ENCODE assay signal across 8 cellular contexts in genomic region chr12:57845478-57846284, GRCh38. TPM values are rescaled to one million over a fixed set of nuclear protein-coding genes. Genes with fewer than 3 reads are reported as not detected.
A peak's percentile ranks its signal among the peaks of the same experiment; 100 is the strongest.
DNase-seq lines count a peak whose midpoint lies in the region; ATAC-seq and TF ChIP-seq lines count a peak whose summit lies in the region.

No MANE protein-coding gene starts in this region.

- no peaks in the 10 kb centered on the region for H3K36me3 ChIP-seq in urinary bladder (ENCODE audit: insufficient read depth)

- H3K36me3 Mint-ChIP-seq in activated naive CD4-positive, alpha-beta T cell treated with anti-CD3 and anti-CD28 coated beads, Interleukin-2, amount 50 U/mL, for 24 hours = no peaks in the 10 kb centered on the region

- CTCF ChIA-PET in RWPE1 (lab: Yijun Ruan, JAX) = interaction anchor here (0.6 to 1.6 kb wide), 5 partner anchors 37 to 63 kb away, joined by 3 to 6 read pairs (median 5); partner anchors contain the start of gene TSFM

- peak overlapping the region; percentile 92 for H3K27ac Mint-ChIP-seq in activated naive CD4-positive, alpha-beta T cell treated with anti-CD3 and anti-CD28 coated beads, Interleukin-2, amount 50 U/mL, for 24 hours

- H3K4me3 Mint-ChIP-seq in activated naive CD4-positive, alpha-beta T cell treated with anti-CD3 and anti-CD28 coated beads, Interleukin-2, amount 50 U/mL, for 24 hours = peak overlapping the region; percentile 92

- peak; percentile 36 for ATAC-seq in GM18907 (IDR thresholded peaks at IDR 0.05; ENCODE audit: unreplicated experiment)
- ATAC-seq in HG03135 (IDR thresholded peaks at IDR 0.05; ENCODE audit: unreplicated experiment) = peak; percentile 34

- H3K9me3 Mint-ChIP-seq in activated naive CD4-positive, alpha-beta T cell treated with anti-CD3 and anti-CD28 coated beads, Interleukin-2, amount 50 U/mL, for 24 hours = no peaks in the 10 kb centered on the region

- peaks cover 52% of the 10 kb centered on the region for H3K4me1 Mint-ChIP-seq in activated naive CD4-positive, alpha-beta T cell treated with anti-CD3 and anti-CD28 coated beads, Interleukin-2, amount 50 U/mL, for 24 hours

- in situ Hi-C loops in ACHN (cut with HindIII; ENCODE audit: low pct_ligation_motif_present, low pct_unique_long_range_greater_than_20kb, low sequenced_read_pairs) = no loop called here

- H3K27me3 Mint-ChIP-seq in activated naive CD4-positive, alpha-beta T cell treated with anti-CD3 and anti-CD28 coated beads, Interleukin-2, amount 50 U/mL, for 24 hours = no peaks in the 10 kb centered on the region

- DNase-seq in ACHN (peak; percentile 56), RWPE1 (ENCODE audit: low spot score) (peak; percentile 41), glomerular visceral epithelial cell (ENCODE audit: extremely low spot score) (peak; percentile 44), occipital lobe (lab: John Stamatoyannopoulos, UW) (peak; percentile 81)

- POLR2A ChIA-PET in RWPE1 (lab: Yijun Ruan, JAX; ENCODE audit: low non-redundant PET) = interaction anchor here (1.5 kb wide), 1 partner anchor 20 kb away, joined by 5 read pairs; no protein-coding TSS in a partner anchor

- WGBS in urinary bladder = under 1% methylated on average over 81 of the region's 81 CpGs

- H3K4me3 ChIP-seq in urinary bladder (ENCODE audit: low read depth, low read length) = peak overlapping the region; percentile 97

- H3K27ac ChIP-seq in RWPE1 = peak overlapping the region; percentile 94
- H3K27ac ChIP-seq in urinary bladder (ENCODE audit: low read depth) = peak overlapping the region; percentile 98

- H3K4me1 ChIP-seq in urinary bladder (ENCODE audit: insufficient read depth) = no peaks in the 10 kb centered on the region

- no peak for TF ChIP-seq CTCF in RWPE1 (conservative IDR thresholded peaks at IDR 0.05; ENCODE audit: low read depth)

RNA-seq across cellular contexts. Expression of gene CTDSP2, which starts 0.8 kb away (rescaled TPM):
- total RNA-seq in occipital lobe (32.4 TPM), urinary bladder (80.2 TPM)
- 145 TPM for polyA plus RNA-seq in urinary bladder

RNA-seq across cellular contexts. Expression of gene AVIL, which starts 27.1 kb away (rescaled TPM):
- total RNA-seq in occipital lobe (0.78 TPM), urinary bladder (6.1 TPM)
- polyA plus RNA-seq in urinary bladder = 2.7 TPM

Comparison
In these comparisons a context has a peak if more than half of its experiments do, and no peak if none do; other contexts are left out.
1. Peak in every context shown above with its lines: DNase-seq, ATAC-seq, H3K4me3 ChIP-seq and H3K27ac ChIP-seq.